ENCODE assay signal across 8 cellular contexts in the genomic region with DNA sequence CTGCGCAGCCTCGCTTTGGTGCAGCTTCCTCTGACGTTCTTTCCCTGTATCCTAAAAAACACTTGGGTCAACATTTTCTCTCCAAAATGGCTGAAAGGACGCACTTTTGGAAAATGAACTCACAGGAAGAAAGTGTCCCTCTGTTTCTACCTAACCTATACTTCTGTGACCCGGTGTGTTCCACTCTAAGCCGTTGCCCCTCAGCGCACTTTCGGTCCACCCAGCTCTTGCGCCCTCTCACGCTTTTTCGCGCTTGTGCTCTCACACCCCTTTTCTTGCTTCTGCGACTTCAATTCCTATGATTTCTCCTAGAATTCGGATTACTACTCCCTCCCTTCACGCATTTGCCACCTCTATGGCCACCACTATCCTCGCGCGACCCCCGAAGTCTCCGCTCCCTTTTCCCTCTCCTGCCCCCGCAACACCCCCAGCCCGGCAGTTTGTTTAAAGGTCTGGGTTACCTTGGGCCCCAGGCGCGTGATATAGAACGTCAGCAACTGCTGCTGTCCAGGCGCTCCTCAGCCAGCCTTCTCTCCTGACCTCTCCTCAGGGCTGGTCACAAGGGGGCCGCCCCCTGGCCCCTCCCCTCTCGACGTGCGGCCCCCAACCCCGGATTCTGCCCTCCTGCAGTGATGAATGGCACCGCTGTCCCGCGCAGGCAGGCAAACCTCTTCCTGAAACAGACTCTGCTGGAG. TPM values are rescaled to one million over a fixed set of nuclear protein-coding genes. Genes with fewer than 3 reads are reported as not detected.
A peak's percentile ranks its signal among the peaks of the same experiment; 100 is the strongest.
DNase-seq lines count a peak whose midpoint lies in the region; ATAC-seq and TF ChIP-seq lines count a peak whose summit lies in the region.

Gene USP51 (minus strand): TSS at position 534 of the 695 bp plus-strand sequence. CDS start 909 bp downstream, outside the sequence.

- peaks cover 7% of the 10 kb centered on the region for H3K36me3 Mint-ChIP-seq in CD4-positive, alpha-beta T cell (ENCODE audit: low read depth)

- peak in 5 of 10 experiments; percentile 3 to 34 (median 22) for DNase-seq in CD4-positive, alpha-beta T cell
- DNase-seq in T follicular helper cell (ENCODE audit: low read depth): peak; percentile 2
- DNase-seq in kidney tubule cell (ENCODE audit: low spot score): peak; percentile 7
- peak; percentile 6 to 21 for DNase-seq in stimulated activated CD4-positive, alpha-beta T cell treated with anti-CD3 and anti-CD28 coated beads, Interleukin-4, amount 100 ng/mL, for 4 hours
- no peak for DNase-seq in kidney glomerular epithelial cell (lab: John Stamatoyannopoulos, UW)

- ATAC-seq in CD4-positive, alpha-beta T cell (ENCODE audit: poor library complexity): peak; percentile 35
- ATAC-seq in GM19035 (IDR thresholded peaks at IDR 0.05; ENCODE audit: unreplicated experiment): peak; percentile 49
- ATAC-seq in HG03280 (IDR thresholded peaks at IDR 0.05; ENCODE audit: unreplicated experiment): peak; percentile 50

- H3K27ac ChIP-seq in CD4-positive, alpha-beta T cell (ENCODE audit: low read depth, low read length): peak within 1 kb of the TSS; percentile 85
- H3K27ac ChIP-seq in cingulate gyrus (ENCODE audit: low read depth, low read length): peak within 1 kb of the TSS; percentile 96

- no peaks in the 10 kb centered on the region for H3K27me3 Mint-ChIP-seq in CD4-positive, alpha-beta T cell

- H3K27me3 ChIP-seq in CD4-positive, alpha-beta T cell (ENCODE audit: control insufficient read depth, insufficient read depth, low read length): no peaks in the 10 kb centered on the region

- peaks cover 17% of the 10 kb centered on the region for H3K4me1 Mint-ChIP-seq in CD4-positive, alpha-beta T cell (ENCODE audit: low read depth)

- TF ChIP-seq CTCF in CD4-positive, alpha-beta T cell (IDR thresholded peaks at IDR 0.05): peak; percentile 24

- H3K9me3 Mint-ChIP-seq in CD4-positive, alpha-beta T cell: no peaks in the 10 kb centered on the region

- POLR2A ChIA-PET in CD4-positive, alpha-beta T cell (lab: Charles Lee): interaction anchor here (0.8 to 3.4 kb wide), 19 partner anchors 9 to 1806 kb away, joined by 3 to 75 read pairs (median 6); partner anchors contain the start of genes APEX2, FAM120C, KLF8 and MAGEH1

- H3K4me3 Mint-ChIP-seq in CD4-positive, alpha-beta T cell: peak within 1 kb of the TSS; percentile 98

- CTCF ChIA-PET in CD4-positive, alpha-beta T cell (lab: Charles Lee): interaction anchor here (1.1 to 1.9 kb wide), 4 partner anchors 37 to 419 kb away, joined by 4 to 5 read pairs (median 4); partner anchors contain the start of genes MAGEH1 and RRAGB

- H3K27ac Mint-ChIP-seq in CD4-positive, alpha-beta T cell: peak within 1 kb of the TSS; percentile 96

- no peaks in the 10 kb centered on the region for H3K9me3 ChIP-seq in CD4-positive, alpha-beta T cell (ENCODE audit: control insufficient read depth, low read length)

- intact Hi-C loops in CD4-positive, alpha-beta T cell (cut with DNase I, micrococcal nuclease): no loop called here

RNA-seq across cellular contexts. Expression of gene USP51, which starts in this region (rescaled TPM):
- total RNA-seq in CD4-positive, alpha-beta T cell: 1 to 10 TPM; 2.3 TPM
